In the genomic region with DNA sequence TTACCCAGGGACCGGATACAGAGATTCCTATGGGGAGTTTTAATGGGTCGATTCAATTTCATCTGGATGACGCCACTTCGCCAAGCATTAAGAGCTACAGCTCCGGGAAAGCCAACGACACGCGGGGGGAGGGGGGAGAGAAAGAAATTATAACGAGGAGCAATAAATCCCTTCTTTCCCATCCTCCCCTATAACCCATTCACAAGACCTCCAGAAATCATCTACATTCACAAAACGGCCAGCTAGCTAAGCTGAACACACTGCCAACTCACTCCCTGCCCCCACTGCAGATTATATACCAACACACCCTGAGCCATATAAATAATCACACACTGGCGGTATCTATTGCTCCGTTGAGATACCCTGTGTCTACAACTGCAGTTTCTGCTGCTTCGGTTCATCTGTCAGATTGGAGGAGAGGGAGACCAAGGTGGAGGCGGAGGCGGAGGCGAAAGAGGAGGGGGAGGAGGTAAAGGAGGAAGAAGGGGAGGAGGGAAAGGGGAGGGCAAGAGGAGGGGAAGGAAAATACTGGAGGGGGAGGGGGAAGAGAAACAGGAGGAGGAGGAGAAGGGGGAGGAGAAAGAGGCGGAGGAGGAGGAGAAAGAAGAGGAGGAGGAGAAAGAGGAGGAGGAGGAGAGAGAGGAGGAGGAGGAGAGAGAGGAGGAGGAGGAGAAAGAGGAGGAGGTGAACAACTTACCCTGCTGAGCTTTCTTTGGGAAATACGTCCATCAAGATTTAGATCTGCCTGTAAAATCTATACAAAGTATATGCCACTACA, we compare ENCODE assay signal across 8 cellular contexts.
DNase-seq lines count a peak whose midpoint lies in the region; ATAC-seq and TF ChIP-seq lines count a peak whose summit lies in the region.

No MANE protein-coding gene starts in this region.

- CTCF ChIA-PET in activated naive CD4-positive, alpha-beta T cell treated with anti-CD3 and anti-CD28 coated beads, Interleukin-2, amount 10 ng/mL, durations not matched to agents 7 days and 5 days (lab: Charles Lee) = no interaction called here

- peak overlapping the region; percentile 78 for H3K4me3 Mint-ChIP-seq in activated naive CD4-positive, alpha-beta T cell treated with anti-CD3 and anti-CD28 coated beads, Interleukin-2, amount 10 ng/mL, durations not matched to agents 7 days and 5 days

- H3K36me3 Mint-ChIP-seq in activated naive CD4-positive, alpha-beta T cell treated with anti-CD3 and anti-CD28 coated beads, Interleukin-2, amount 10 ng/mL, durations not matched to agents 7 days and 5 days = no peaks in the 10 kb centered on the region

- peak; percentile 5 for DNase-seq in NCI-H510A treated with DMSO at 0.1 percent for 48 hours (lab: John Stamatoyannopoulos, UW)
- DNase-seq in NCI-H510A (lab: John Stamatoyannopoulos, UW) = no peak
- DNase-seq in NCI-H524 treated with DMSO at 0.1 percent for 48 hours (lab: John Stamatoyannopoulos, UW) = peak; percentile 76
- peak; percentile 67 for DNase-seq in activated naive CD4-positive, alpha-beta T cell treated with anti-CD3 and anti-CD28 coated beads, Interleukin-2, amount 10 ng/mL, durations not matched to agents 7 days and 5 days
- peak; percentile 86 for DNase-seq in glomerular visceral epithelial cell (ENCODE audit: extremely low spot score)
- no peak for DNase-seq in omental fat pad (ENCODE audit: low spot score)
- no peak for DNase-seq in GF-D8 (lab: John Stamatoyannopoulos, UW)
- no peak for DNase-seq in UCSD-AML1 (lab: John Stamatoyannopoulos, UW; ENCODE audit: unreplicated experiment)

- ATAC-seq in omental fat pad (ENCODE audit: low FRiP score) = peak; percentile 76

- no peak overlapping the region for H3K27ac Mint-ChIP-seq in activated naive CD4-positive, alpha-beta T cell treated with anti-CD3 and anti-CD28 coated beads, Interleukin-2, amount 10 ng/mL, durations not matched to agents 7 days and 5 days

- H3K27me3 Mint-ChIP-seq in activated naive CD4-positive, alpha-beta T cell treated with anti-CD3 and anti-CD28 coated beads, Interleukin-2, amount 10 ng/mL, durations not matched to agents 7 days and 5 days = peaks cover 6% of the 10 kb centered on the region

- peaks cover 13% of the 10 kb centered on the region for H3K4me1 Mint-ChIP-seq in activated naive CD4-positive, alpha-beta T cell treated with anti-CD3 and anti-CD28 coated beads, Interleukin-2, amount 10 ng/mL, durations not matched to agents 7 days and 5 days

- no peaks in the 10 kb centered on the region for H3K9me3 Mint-ChIP-seq in activated naive CD4-positive, alpha-beta T cell treated with anti-CD3 and anti-CD28 coated beads, Interleukin-2, amount 10 ng/mL, durations not matched to agents 7 days and 5 days

- TF ChIP-seq CTCF in omental fat pad (IDR thresholded peaks at IDR 0.05) = no peak

Comparison
In these comparisons a context has a peak if more than half of its experiments do, and no peak if none do; other contexts are left out.
1. DNase-seq: peak in NCI-H510A treated with DMSO at 0.1 percent for 48 hours (single experiment), NCI-H524 treated with DMSO at 0.1 percent for 48 hours (single experiment), activated naive CD4-positive, alpha-beta T cell treated with anti-CD3 and anti-CD28 coated beads, Interleukin-2, amount 10 ng/mL, durations not matched to agents 7 days and 5 days (single experiment) and glomerular visceral epithelial cell (single experiment); none in NCI-H510A (single experiment), omental fat pad (single experiment), GF-D8 (single experiment) and UCSD-AML1 (single experiment).